8 cellular contexts compared by ENCODE assay signal in the genomic region with DNA sequence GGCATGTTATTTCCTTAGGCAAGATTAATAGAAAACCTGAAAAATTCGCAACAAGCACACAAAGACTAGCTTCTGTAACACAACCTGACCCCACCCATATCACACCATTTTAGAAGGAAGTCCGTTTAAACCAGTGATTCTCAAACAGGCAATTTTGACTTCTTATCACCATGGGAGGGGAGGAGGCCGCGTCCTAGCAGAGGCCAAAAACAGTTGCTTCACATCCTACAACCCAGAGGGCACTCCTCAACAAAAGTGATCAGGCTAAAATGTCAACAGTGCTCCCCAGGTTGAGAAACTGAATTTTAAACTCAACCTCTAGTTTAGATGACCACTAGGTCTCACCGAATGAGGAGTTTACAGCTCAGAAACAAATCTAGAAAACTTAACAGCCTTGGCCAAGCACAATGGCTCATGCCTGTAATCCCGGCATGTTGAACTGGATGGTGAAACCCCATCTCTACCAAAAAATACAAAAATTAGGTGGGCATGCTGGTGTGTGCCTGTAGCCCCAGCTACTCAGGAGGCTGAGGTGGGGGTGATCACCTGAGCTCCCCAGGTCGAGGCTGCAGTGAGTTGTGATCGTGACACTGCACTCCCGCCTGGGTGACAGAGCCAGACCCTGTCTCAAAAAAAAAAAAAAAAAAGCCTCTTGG. TPM values are rescaled to one million over a fixed set of nuclear protein-coding genes. Genes with fewer than 3 reads are reported as not detected.
DNase-seq lines count a peak whose midpoint lies in the region; FAIRE-seq and TF ChIP-seq lines count a peak whose summit lies in the region.

No MANE protein-coding gene starts in this region.

- TF ChIP-seq CTCF in AG04450 (IDR thresholded peaks at IDR 0.05; ENCODE audit: low read depth, low read length) (no peak), astrocyte (IDR thresholded peaks at IDR 0.05; ENCODE audit: insufficient read depth, low read depth, low read length) (no peak)

- peak overlapping the region; percentile 87 for H3K27ac Mint-ChIP-seq in astrocyte (ENCODE audit: unreplicated experiment)

- H3K4me1 ChIP-seq in astrocyte (ENCODE audit: insufficient read depth, low read length) = peaks cover 45% of the 10 kb centered on the region
- H3K4me1 ChIP-seq in mesodermal cell (ENCODE audit: control insufficient read depth, insufficient read depth, low read length, poor library complexity, severe bottlenecking) = peaks cover 30% of the 10 kb centered on the region

- H3K4me3 Mint-ChIP-seq in astrocyte (ENCODE audit: unreplicated experiment) = peak overlapping the region; percentile 85

- peak overlapping the region; percentile 98 for H3K9ac ChIP-seq in astrocyte (ENCODE audit: low read length)

- no peaks in the 10 kb centered on the region for H3K27me3 Mint-ChIP-seq in astrocyte (ENCODE audit: low read depth, unreplicated experiment)

- no peak for FAIRE-seq in astrocyte (lab: Jason Lieb, UNC)
- no peak for FAIRE-seq in HTR-8/SVneo (lab: Jason Lieb, UNC)

- H3K4me2 ChIP-seq in astrocyte (ENCODE audit: low read length) = peak overlapping the region; percentile 95

- peaks cover 37% of the 10 kb centered on the region for H3K4me1 Mint-ChIP-seq in astrocyte (ENCODE audit: low read depth, unreplicated experiment)

- POLR2A ChIA-PET in AG04450 (lab: Yijun Ruan, JAX) = interaction anchor here (0.6 to 1.0 kb wide), 2 partner anchors 141 to 283 kb away, joined by 3 to 5 read pairs; a partner anchor contains a TSS

- peaks cover 12% of the 10 kb centered on the region for H3K36me3 Mint-ChIP-seq in astrocyte (ENCODE audit: low read depth, unreplicated experiment)

- H3K36me3 ChIP-seq in astrocyte (ENCODE audit: insufficient read depth, low read length) (peaks cover 6% of the 10 kb centered on the region), mesodermal cell (ENCODE audit: control insufficient read depth, insufficient read depth, low read length) (peaks cover 48% of the 10 kb centered on the region)

- H3K27ac ChIP-seq in AG04450 (ENCODE audit: low read depth, low read length) (peak overlapping the region; percentile 11), astrocyte (ENCODE audit: low read depth, low read length) (no peak overlapping the region), mesodermal cell (ENCODE audit: low read depth, low read length, severe bottlenecking) (peak overlapping the region; percentile 31)

- H3K79me2 ChIP-seq in astrocyte (ENCODE audit: insufficient read depth, low read length) = peaks cover 94% of the 10 kb centered on the region

- H3K27me3 ChIP-seq in AG04450 (ENCODE audit: control insufficient read depth, insufficient read depth, low read length) (no peaks in the 10 kb centered on the region), astrocyte (ENCODE audit: insufficient read depth, low read length) (no peaks in the 10 kb centered on the region)

- peaks cover 78% of the 10 kb centered on the region for H4K20me1 ChIP-seq in astrocyte (ENCODE audit: insufficient read depth, low read length)

- no peaks in the 10 kb centered on the region for H3K9me3 Mint-ChIP-seq in astrocyte (ENCODE audit: unreplicated experiment)

- CTCF ChIA-PET in AG04450 (lab: Charles Lee) = interaction anchor here (0.6 to 3.8 kb wide), 4 partner anchors 27 to 461 kb away, joined by 4 to 16 read pairs (median 6); no protein-coding TSS in a partner anchor

- 5 to 29% methylated on average over 1 to 3 of the region's 9 CpGs for WGBS in mesodermal cell (ENCODE audit: insufficient coverage in 2 of 2), 2 experiments

- DNase-seq in AG04450 (ENCODE audit: low read depth, low spot score) (no peak), HUDEP-2 (lab: John Stamatoyannopoulos, UW; ENCODE audit: unreplicated experiment in 76 of 76) (peak in 63 of 76 experiments; percentile 12 to 82 (median 48)), astrocyte (ENCODE audit: low read depth) (no peak), ureter (ENCODE audit: low spot score) (no peak), LoVo (ENCODE audit: low spot score) (no peak), HTR-8/SVneo (ENCODE audit: insufficient read length, low spot score) (no peak), RKO (ENCODE audit: low spot score) (no peak)

- H3K9me3 ChIP-seq in AG04450 (ENCODE audit: control insufficient read depth, insufficient read depth, low read length) (peaks cover 4% of the 10 kb centered on the region; the same call in 1 of the 2 replicates), astrocyte (ENCODE audit: insufficient read depth, low read depth, low read length) (no peaks in the 10 kb centered on the region), mesodermal cell (ENCODE audit: control insufficient read depth, low read length) (no peaks in the 10 kb centered on the region)

- no peak overlapping the region for H2AFZ ChIP-seq in astrocyte (ENCODE audit: low read depth, low read length)

- H3K4me3 ChIP-seq in AG04450 (ENCODE audit: low read depth, low read length) = peak overlapping the region; percentile 96
- H3K4me3 ChIP-seq in astrocyte (ENCODE audit: insufficient read depth, low read depth, low read length) = peak overlapping the region; percentile 90
- peak overlapping the region; percentile 92 for H3K4me3 ChIP-seq in mesodermal cell (ENCODE audit: extremely low read depth, insufficient read depth, low read length, poor library complexity, severe bottlenecking)

RNA-seq across cellular contexts. Expression of a gene that starts 3.4 kb away (rescaled TPM):
- 109 and 150 TPM in 2 replicates for polyA plus RNA-seq in AG04450 (2011; rRNA removed)
- polyA minus RNA-seq in AG04450 (2011; rRNA and poly(A)+ RNA removed) = 96.3 and 104 TPM in 2 replicates
- total RNA-seq in astrocyte = 78.0 and 95.1 TPM in 2 replicates
- polyA plus RNA-seq in mesodermal cell (2013, experiment 1 of 2) = 135 TPM
- 158 TPM for polyA plus RNA-seq in mesodermal cell (2013, experiment 2 of 2)
- 90.7 TPM for total RNA-seq in ureter

RNA-seq across cellular contexts. Expression of a gene that starts 3.6 kb away (rescaled TPM):
- 9.9 and 13.5 TPM in 2 replicates for polyA plus RNA-seq in AG04450 (2011; rRNA removed)
- 8.7 and 11.0 TPM in 2 replicates for polyA minus RNA-seq in AG04450 (2011; rRNA and poly(A)+ RNA removed)
- total RNA-seq in astrocyte = 14.1 and 14.2 TPM in 2 replicates
- 26.0 TPM for polyA plus RNA-seq in mesodermal cell (2013, experiment 1 of 2)
- 32.1 TPM for polyA plus RNA-seq in mesodermal cell (2013, experiment 2 of 2)
- 15.1 TPM for total RNA-seq in ureter

Comparison
In these comparisons a context has a peak if more than half of its experiments do, and no peak if none do; other contexts are left out.
1. DNase-seq: peak in HUDEP-2 (63 of 76); none in AG04450 (single experiment), astrocyte (single experiment), ureter (single experiment), LoVo (single experiment), HTR-8/SVneo (single experiment) and RKO (single experiment).
2. Peak in every context shown above with its lines, with median percentiles within 50 percentile points of each other: H3K4me3 ChIP-seq.